ENCODE assay signal across 1 cellular context in the genomic region with DNA sequence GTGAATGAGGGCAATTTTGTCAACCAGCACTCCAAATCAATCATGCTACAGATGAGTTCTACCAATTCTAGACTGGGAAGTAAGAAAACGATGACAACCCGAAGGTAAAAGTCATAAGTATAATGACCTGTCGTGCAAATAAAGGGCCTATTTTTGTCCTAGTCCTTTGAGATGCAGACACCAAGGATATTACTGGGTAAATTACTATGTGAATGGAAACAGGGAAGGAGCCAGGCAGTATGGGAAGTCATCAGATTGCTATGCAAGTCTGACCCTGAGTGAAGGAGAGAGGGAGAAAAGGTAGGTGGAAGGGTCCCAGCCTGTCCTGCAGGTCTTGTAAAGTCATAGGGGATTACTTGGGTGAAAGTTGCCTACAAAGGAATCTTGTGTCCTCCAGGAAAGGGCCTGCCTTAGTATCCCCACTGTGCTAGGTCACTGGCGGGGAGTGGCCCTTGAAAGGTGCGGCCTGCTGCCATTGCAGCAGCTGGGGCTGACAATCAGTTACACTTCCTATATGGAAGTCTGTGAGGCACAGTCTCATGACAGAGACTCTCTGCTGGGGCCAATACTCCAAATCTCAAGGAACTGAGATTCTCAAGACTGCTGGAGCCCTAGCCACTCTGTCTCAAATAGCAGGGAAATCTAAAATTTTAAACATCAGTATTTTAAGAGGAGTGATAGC.
TF ChIP-seq lines count a peak whose summit lies in the region.

No MANE protein-coding gene starts in this region.

TF ChIP-seq in GM23338, 12 proteins besides CTCF, POLR2A, EP300 and RAD21 (continued from another document):
- TF ChIP-seq, protein P1, sequence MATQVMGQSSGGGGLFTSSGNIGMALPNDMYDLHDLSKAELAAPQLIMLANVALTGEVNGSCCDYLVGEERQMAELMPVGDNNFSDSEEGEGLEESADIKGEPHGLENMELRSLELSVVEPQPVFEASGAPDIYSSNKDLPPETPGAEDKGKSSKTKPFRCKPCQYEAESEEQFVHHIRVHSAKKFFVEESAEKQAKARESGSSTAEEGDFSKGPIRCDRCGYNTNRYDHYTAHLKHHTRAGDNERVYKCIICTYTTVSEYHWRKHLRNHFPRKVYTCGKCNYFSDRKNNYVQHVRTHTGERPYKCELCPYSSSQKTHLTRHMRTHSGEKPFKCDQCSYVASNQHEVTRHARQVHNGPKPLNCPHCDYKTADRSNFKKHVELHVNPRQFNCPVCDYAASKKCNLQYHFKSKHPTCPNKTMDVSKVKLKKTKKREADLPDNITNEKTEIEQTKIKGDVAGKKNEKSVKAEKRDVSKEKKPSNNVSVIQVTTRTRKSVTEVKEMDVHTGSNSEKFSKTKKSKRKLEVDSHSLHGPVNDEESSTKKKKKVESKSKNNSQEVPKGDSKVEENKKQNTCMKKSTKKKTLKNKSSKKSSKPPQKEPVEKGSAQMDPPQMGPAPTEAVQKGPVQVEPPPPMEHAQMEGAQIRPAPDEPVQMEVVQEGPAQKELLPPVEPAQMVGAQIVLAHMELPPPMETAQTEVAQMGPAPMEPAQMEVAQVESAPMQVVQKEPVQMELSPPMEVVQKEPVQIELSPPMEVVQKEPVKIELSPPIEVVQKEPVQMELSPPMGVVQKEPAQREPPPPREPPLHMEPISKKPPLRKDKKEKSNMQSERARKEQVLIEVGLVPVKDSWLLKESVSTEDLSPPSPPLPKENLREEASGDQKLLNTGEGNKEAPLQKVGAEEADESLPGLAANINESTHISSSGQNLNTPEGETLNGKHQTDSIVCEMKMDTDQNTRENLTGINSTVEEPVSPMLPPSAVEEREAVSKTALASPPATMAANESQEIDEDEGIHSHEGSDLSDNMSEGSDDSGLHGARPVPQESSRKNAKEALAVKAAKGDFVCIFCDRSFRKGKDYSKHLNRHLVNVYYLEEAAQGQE (IDR thresholded peaks at IDR 0.05; ENCODE audit: unreplicated experiment): no peak
- no peak for TF ChIP-seq ZNF331 (CRISPR knock-in tag; IDR thresholded peaks at IDR 0.05; ENCODE audit: low read depth)
